Comparison of ENCODE assay signal across 23 cellular contexts in the genomic region with DNA sequence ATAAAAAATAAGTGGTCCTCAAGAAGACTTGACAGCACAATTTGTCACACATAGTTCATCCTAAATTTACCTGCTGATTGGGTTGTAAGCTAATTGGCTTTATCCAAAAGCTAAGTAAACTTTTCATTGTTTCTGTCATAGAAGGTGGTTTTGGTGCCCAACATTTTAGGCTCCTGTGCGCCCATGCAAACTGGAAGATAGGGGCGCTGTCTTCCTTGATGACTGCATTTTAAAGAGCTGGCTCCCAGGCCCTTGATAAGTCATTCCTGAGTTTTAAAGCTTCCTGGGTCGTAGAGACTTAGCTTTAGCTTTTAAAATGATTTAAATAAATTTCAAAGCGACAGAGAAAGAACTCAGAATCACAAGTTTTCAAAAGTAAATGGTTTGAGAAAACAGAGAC.
DNase-seq lines count a peak whose midpoint lies in the region; ATAC-seq and TF ChIP-seq lines count a peak whose summit lies in the region.
"Had no signal": no experiment of that assay in that cellular context is flagged by ENCODE, and none has a peak within 500 bp of the region (broad histone marks: within the 10 kb centered on the region; RNA-seq: fewer than 3 reads in every experiment).

No MANE protein-coding gene starts in this region.

- no peak overlapping the region for H3K4me3 ChIP-seq in A673 (ENCODE audit: low read depth, low read length, poor library complexity, severe bottlenecking)
- no peak overlapping the region for H3K4me3 ChIP-seq in GM23338
- H3K4me3 ChIP-seq in RWPE2 (ENCODE audit: severe bottlenecking) = no peak overlapping the region
- no peak overlapping the region for H3K4me3 ChIP-seq in epithelial cell of proximal tubule (ENCODE audit: low read depth, low read length)
- no peak overlapping the region for H3K4me3 ChIP-seq in PC-9
- H3K4me3 ChIP-seq: BLaER1, HAP-1 had no signal

- peaks cover 39% of the 10 kb centered on the region for H3K4me1 Mint-ChIP-seq in GM23338

- intact Hi-C loops in A673 (cut with micrococcal nuclease; ENCODE audit: unreplicated experiment) (no loop called here), PC-9 (cut with micrococcal nuclease; ENCODE audit: unreplicated experiment) (no loop called here)

- H3K27me3 ChIP-seq in A673 (replicated peaks; ENCODE audit: insufficient read depth, low read depth, low read length, poor library complexity) = no peaks in the 10 kb centered on the region
- H3K27me3 ChIP-seq in GM23338 (ENCODE audit: insufficient read depth) = no peaks in the 10 kb centered on the region
- H3K27me3 ChIP-seq in RWPE2 (ENCODE audit: insufficient read depth, poor library complexity, severe bottlenecking) = no peaks in the 10 kb centered on the region
- no peaks in the 10 kb centered on the region for H3K27me3 ChIP-seq in PC-9 (ENCODE audit: insufficient read depth, low read depth)
- H3K27me3 ChIP-seq: BLaER1 had no signal

- DNase-seq in A673 (ENCODE audit: low spot score) = no peak
- peak; percentile 70 for DNase-seq in GM23338 (ENCODE audit: low spot score)
- DNase-seq in RWPE2 (ENCODE audit: low spot score) = no peak
- DNase-seq in epithelial cell of proximal tubule (ENCODE audit: low read depth) = no peak
- DNase-seq in PC-9 = no peak
- DNase-seq in NOMO-1 (lab: John Stamatoyannopoulos, UW; ENCODE audit: unreplicated experiment in 2 of 2) = no peak
- DNase-seq: ACHN; CD4-positive, alpha-beta T cell; IMR-90; KG1; MM.1S; NCI-H2029; NCI-H446; NCI-H526; NCI-H82; NK-92 treated with Interleukin-12 subunit alpha and Interleukin-12 subunit beta, amount 100 ng/mL, for 24 hours; SK-N-SH; SW 1271 had no signal

- ATAC-seq in GM23338 = peak; percentile 76
- no peak for ATAC-seq in RWPE2 (ENCODE audit: low read depth)
- no peak for ATAC-seq in GM18909 (IDR thresholded peaks at IDR 0.05; ENCODE audit: poor library complexity, unreplicated experiment)
- no peak for ATAC-seq in GM18867 (IDR thresholded peaks at IDR 0.05; ENCODE audit: unreplicated experiment)

- H3K36me3 ChIP-seq in A673 (ENCODE audit: insufficient read depth, low read length, poor library complexity, severe bottlenecking) (no peaks in the 10 kb centered on the region), GM23338 (ENCODE audit: insufficient read depth) (no peaks in the 10 kb centered on the region), RWPE2 (ENCODE audit: low read depth) (no peaks in the 10 kb centered on the region), PC-9 (ENCODE audit: low read depth) (no peaks in the 10 kb centered on the region)
- H3K36me3 ChIP-seq: BLaER1, HAP-1 had no signal

- H3K36me3 Mint-ChIP-seq in GM23338 (ENCODE audit: low read depth) = no peaks in the 10 kb centered on the region

- no peaks in the 10 kb centered on the region for H3K9me2 ChIP-seq in GM23338 (ENCODE audit: insufficient read depth)
- no peaks in the 10 kb centered on the region for H3K9me2 ChIP-seq in PC-9 (ENCODE audit: insufficient read depth)
- H3K9me2 ChIP-seq: SK-N-SH had no signal

- no peak overlapping the region for H3K27ac ChIP-seq in A673 (ENCODE audit: low read depth, low read length, poor library complexity, severe bottlenecking)
- no peak overlapping the region for H3K27ac ChIP-seq in GM23338 (ENCODE audit: low read depth)
- no peak overlapping the region for H3K27ac ChIP-seq in RWPE2 (ENCODE audit: poor library complexity, severe bottlenecking)
- H3K27ac ChIP-seq in PC-9 = no peak overlapping the region
- H3K27ac ChIP-seq: 22Rv1, BLaER1 had no signal

- POLR2A ChIA-PET in A673 (lab: Charles Lee; ENCODE audit: low non-redundant PET) = no interaction called here
- POLR2A ChIA-PET in PC-9 (lab: Charles Lee; ENCODE audit: unreplicated experiment) = no interaction called here

- no peaks in the 10 kb centered on the region for H3K79me2 ChIP-seq in GM23338 (replicated peaks; ENCODE audit: insufficient read depth)
- H3K79me2 ChIP-seq in PC-9 (ENCODE audit: low read depth) = no peaks in the 10 kb centered on the region

- H3K9me3 Mint-ChIP-seq in GM23338 = no peaks in the 10 kb centered on the region

- no peaks in the 10 kb centered on the region for H3K9me3 ChIP-seq in A673 (ENCODE audit: low read depth, low read length, poor library complexity, severe bottlenecking)
- no peaks in the 10 kb centered on the region for H3K9me3 ChIP-seq in RWPE2 (ENCODE audit: severe bottlenecking)
- no peaks in the 10 kb centered on the region for H3K9me3 ChIP-seq in PC-9 (ENCODE audit: insufficient read depth, low read depth)
- H3K9me3 ChIP-seq: HAP-1, SK-N-SH had no signal

- no peaks in the 10 kb centered on the region for H4K20me1 ChIP-seq in GM23338 (replicated peaks; ENCODE audit: insufficient read depth)
- H4K20me1 ChIP-seq in PC-9 (ENCODE audit: insufficient read depth) = no peaks in the 10 kb centered on the region
- H4K20me1 ChIP-seq: BLaER1 had no signal

- H3K4me2 ChIP-seq in GM23338 (no peak overlapping the region), PC-9 (no peak overlapping the region)
- H3K4me2 ChIP-seq: BLaER1, SK-N-SH had no signal

- H3K27me3 Mint-ChIP-seq in GM23338 (ENCODE audit: insufficient read depth, low read depth, poor library complexity) = peaks cover 7% of the 10 kb centered on the region
- H3K27me3 Mint-ChIP-seq: CD4-positive, alpha-beta T cell had no signal

- CTCF ChIA-PET in A673 (lab: Charles Lee) = no interaction called here
- CTCF ChIA-PET in PC-9 (lab: Charles Lee) = interaction anchor here (0.7 kb wide), 1 partner anchor 267 kb away, joined by 3 read pairs; no protein-coding TSS in a partner anchor

- no peak overlapping the region for H2AFZ ChIP-seq in GM23338
- no peak overlapping the region for H2AFZ ChIP-seq in PC-9

- no TSS peak for BruUV-seq in A673 (replicated peaks; lab: Mats Ljungman, UMichigan)
- BruUV-seq in PC-9 (replicated peaks; lab: Mats Ljungman, UMichigan) = no TSS peak

- TF ChIP-seq CTCF in A673 (conservative IDR thresholded peaks at IDR 0.05; ENCODE audit: low read depth, low read length) = peak; percentile 32; the same call in 1 of the 2 replicates
- peak; percentile 67 to 71 for TF ChIP-seq CTCF in GM23338 (conservative IDR thresholded peaks at IDR 0.05; ENCODE audit: low read depth in 2 of 2)
- peak; percentile 10 for TF ChIP-seq CTCF in RWPE2 (IDR thresholded peaks at IDR 0.05; ENCODE audit: poor library complexity, severe bottlenecking)
- TF ChIP-seq CTCF in epithelial cell of proximal tubule (conservative IDR thresholded peaks at IDR 0.05; ENCODE audit: low read depth, low read length) = peak; percentile 28
- TF ChIP-seq CTCF in PC-9 (conservative IDR thresholded peaks at IDR 0.05) = no peak

- H3K4me3 Mint-ChIP-seq in GM23338 = no peak overlapping the region
- H3K4me3 Mint-ChIP-seq: CD4-positive, alpha-beta T cell had no signal

- no peaks in the 10 kb centered on the region for H3F3A ChIP-seq in GM23338 (replicated peaks; ENCODE audit: low read depth)
- no peaks in the 10 kb centered on the region for H3F3A ChIP-seq in PC-9 (ENCODE audit: insufficient read depth, low read depth)

- H3K4me1 ChIP-seq in A673 (ENCODE audit: insufficient read depth, low read length, poor library complexity, severe bottlenecking) (no peaks in the 10 kb centered on the region), GM23338 (ENCODE audit: insufficient read depth) (peaks cover 16% of the 10 kb centered on the region), RWPE2 (ENCODE audit: insufficient read depth, poor library complexity, severe bottlenecking) (no peaks in the 10 kb centered on the region), PC-9 (replicated peaks; ENCODE audit: insufficient read depth) (no peaks in the 10 kb centered on the region)

- no peak overlapping the region for H3K27ac Mint-ChIP-seq in GM23338
- H3K27ac Mint-ChIP-seq: CD4-positive, alpha-beta T cell had no signal

TF ChIP-seq in GM23338, 12 proteins besides CTCF, POLR2A, EP300 and RAD21:
- TF ChIP-seq ZNF114 (CRISPR knock-in tag; IDR thresholded peaks at IDR 0.05) = no peak
- no peak for TF ChIP-seq CREB1 (CRISPR knock-in tag; IDR thresholded peaks at IDR 0.05; ENCODE audit: low read depth)
- TF ChIP-seq JUNB (IDR thresholded peaks at IDR 0.05; ENCODE audit: unreplicated experiment) = no peak
- TF ChIP-seq, protein P1, sequence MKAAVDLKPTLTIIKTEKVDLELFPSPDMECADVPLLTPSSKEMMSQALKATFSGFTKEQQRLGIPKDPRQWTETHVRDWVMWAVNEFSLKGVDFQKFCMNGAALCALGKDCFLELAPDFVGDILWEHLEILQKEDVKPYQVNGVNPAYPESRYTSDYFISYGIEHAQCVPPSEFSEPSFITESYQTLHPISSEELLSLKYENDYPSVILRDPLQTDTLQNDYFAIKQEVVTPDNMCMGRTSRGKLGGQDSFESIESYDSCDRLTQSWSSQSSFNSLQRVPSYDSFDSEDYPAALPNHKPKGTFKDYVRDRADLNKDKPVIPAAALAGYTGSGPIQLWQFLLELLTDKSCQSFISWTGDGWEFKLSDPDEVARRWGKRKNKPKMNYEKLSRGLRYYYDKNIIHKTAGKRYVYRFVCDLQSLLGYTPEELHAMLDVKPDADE (IDR thresholded peaks at IDR 0.05) = no peak
- no peak for TF ChIP-seq POLR2AphosphoS5 (IDR thresholded peaks at IDR 0.05; ENCODE audit: low read depth)
